ENCODE assay signal across 1 cellular context in genomic region chr5:138469540-138470321, GRCh38.
TF ChIP-seq lines count a peak whose summit lies in the region.

No MANE protein-coding gene starts in this region.

TF ChIP-seq in SK-N-SH treated with all-trans-retinoic acid at 6 μM for 48 hours, 23 proteins besides CTCF, POLR2A, EP300 and RAD21 (continued from another document):
- TF ChIP-seq CSRNP3 (CRISPR knock-in tag; IDR thresholded peaks at IDR 0.05): peak; percentile 91
